ENCODE assay signal across 26 cellular contexts in genomic region chr12:24047345-24047744, GRCh38.
"Had no signal": no experiment of that assay in that cellular context is flagged by ENCODE, and none has a peak within 500 bp of the region (broad histone marks: within the 10 kb centered on the region; RNA-seq: fewer than 3 reads in every experiment).

No MANE protein-coding gene starts in this region.

- ATAC-seq: effector memory CD8-positive, alpha-beta T cell; gastrocnemius medialis; left lung; naive thymus-derived CD8-positive, alpha-beta T cell; psoas muscle; right cardiac atrium; stimulated activated memory B cell treated with anti-CD40 and anti-IgM and Interleukin-4, amounts not matched to agents 10 μg/mL and 1 μg/mL and 100 μg/mL, for 72 hours; stimulated activated naive CD8-positive, alpha-beta T cell treated with anti-CD3 and anti-CD28 coated beads, Interleukin-15, Interleukin-2, amounts not matched to agents 100 U/mL and 50 U/mL, for 24 hours had no signal

- H3K4me1 Mint-ChIP-seq: stimulated activated memory B cell treated with anti-CD40 and anti-IgM and Interleukin-4, amounts not matched to agents 10 μg/mL and 1 μg/mL and 100 μg/mL, for 72 hours had no signal

- DNase-seq: cortex of kidney; effector memory CD8-positive, alpha-beta T cell; erythroblast; esophagus squamous epithelium; foreskin fibroblast; gastrocnemius medialis; head of caudate nucleus; kidney; left lung; mesendoderm; midbrain; naive thymus-derived CD8-positive, alpha-beta T cell; nephron progenitor cell; nucleus accumbens; ovary; psoas muscle; right cardiac atrium; sigmoid colon; spleen; stimulated activated CD4-positive, alpha-beta T cell treated with anti-CD3 and anti-CD28 coated beads, Interleukin-4, amount 100 ng/mL, for 4 hours; stimulated activated naive CD8-positive, alpha-beta T cell treated with anti-CD3 and anti-CD28 coated beads, Interleukin-15, Interleukin-2, amounts not matched to agents 100 U/mL and 50 U/mL, for 24 hours; substantia nigra; testis; tibial artery had no signal

- H3K27me3 Mint-ChIP-seq: effector memory CD8-positive, alpha-beta T cell; naive thymus-derived CD8-positive, alpha-beta T cell; stimulated activated memory B cell treated with anti-CD40 and anti-IgM and Interleukin-4, amounts not matched to agents 10 μg/mL and 1 μg/mL and 100 μg/mL, for 72 hours; type B pancreatic cell had no signal

- H3K4me1 ChIP-seq: esophagus squamous epithelium, gastrocnemius medialis, left lung, psoas muscle, testis had no signal

- H3K9me3 ChIP-seq: gastrocnemius medialis, ovary, psoas muscle, sigmoid colon, testis, tibial artery had no signal

- H3K27ac ChIP-seq: esophagus squamous epithelium, gastrocnemius medialis, left lung, ovary, psoas muscle, sigmoid colon, spleen, testis, tibial artery had no signal

- H3K27me3 ChIP-seq: esophagus squamous epithelium, gastrocnemius medialis, left lung, ovary, sigmoid colon, spleen, testis, tibial artery had no signal

- H3K9me3 Mint-ChIP-seq: stimulated activated memory B cell treated with anti-CD40 and anti-IgM and Interleukin-4, amounts not matched to agents 10 μg/mL and 1 μg/mL and 100 μg/mL, for 72 hours; type B pancreatic cell had no signal

- H3K27ac Mint-ChIP-seq: effector memory CD8-positive, alpha-beta T cell; naive thymus-derived CD8-positive, alpha-beta T cell; nephron progenitor cell; stimulated activated memory B cell treated with anti-CD40 and anti-IgM and Interleukin-4, amounts not matched to agents 10 μg/mL and 1 μg/mL and 100 μg/mL, for 72 hours; type B pancreatic cell had no signal

- H3K4me3 Mint-ChIP-seq: effector memory CD8-positive, alpha-beta T cell; naive thymus-derived CD8-positive, alpha-beta T cell; nephron progenitor cell; stimulated activated memory B cell treated with anti-CD40 and anti-IgM and Interleukin-4, amounts not matched to agents 10 μg/mL and 1 μg/mL and 100 μg/mL, for 72 hours; type B pancreatic cell had no signal

- H3K4me3 ChIP-seq: esophagus squamous epithelium, gastrocnemius medialis, left lung, ovary, psoas muscle, sigmoid colon, spleen, testis, tibial artery had no signal

- H3K36me3 ChIP-seq: esophagus squamous epithelium, gastrocnemius medialis, left lung, ovary, sigmoid colon, spleen, tibial artery had no signal

- H3K36me3 Mint-ChIP-seq: naive thymus-derived CD8-positive, alpha-beta T cell; stimulated activated memory B cell treated with anti-CD40 and anti-IgM and Interleukin-4, amounts not matched to agents 10 μg/mL and 1 μg/mL and 100 μg/mL, for 72 hours; type B pancreatic cell had no signal
